Comparison of ENCODE assay signal across 1 cellular context in the genomic region with DNA sequence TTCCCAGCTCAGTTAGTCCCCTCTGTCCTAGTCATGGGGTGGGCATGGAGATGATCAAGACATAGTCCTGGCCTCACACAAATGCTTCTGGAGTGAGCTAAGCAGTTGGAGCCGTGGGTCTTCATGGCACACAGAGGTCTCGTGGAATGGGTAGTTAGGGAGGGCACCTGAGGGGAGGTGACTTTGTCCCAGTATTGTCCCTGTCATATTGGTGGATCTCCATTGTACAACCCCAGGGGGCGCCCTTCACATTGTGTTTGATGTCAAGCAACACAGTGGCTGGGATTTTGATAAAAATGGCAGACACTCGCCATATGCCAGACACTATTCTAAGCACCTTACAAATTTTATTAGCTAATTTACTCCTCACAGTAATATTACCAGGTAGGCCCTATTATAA.
TF ChIP-seq lines count a peak whose summit lies in the region.

No MANE protein-coding gene starts in this region.

TF ChIP-seq in HepG2, 621 proteins besides CTCF, POLR2A, EP300 and RAD21 (continued from another document):
- TF ChIP-seq, protein P1, sequence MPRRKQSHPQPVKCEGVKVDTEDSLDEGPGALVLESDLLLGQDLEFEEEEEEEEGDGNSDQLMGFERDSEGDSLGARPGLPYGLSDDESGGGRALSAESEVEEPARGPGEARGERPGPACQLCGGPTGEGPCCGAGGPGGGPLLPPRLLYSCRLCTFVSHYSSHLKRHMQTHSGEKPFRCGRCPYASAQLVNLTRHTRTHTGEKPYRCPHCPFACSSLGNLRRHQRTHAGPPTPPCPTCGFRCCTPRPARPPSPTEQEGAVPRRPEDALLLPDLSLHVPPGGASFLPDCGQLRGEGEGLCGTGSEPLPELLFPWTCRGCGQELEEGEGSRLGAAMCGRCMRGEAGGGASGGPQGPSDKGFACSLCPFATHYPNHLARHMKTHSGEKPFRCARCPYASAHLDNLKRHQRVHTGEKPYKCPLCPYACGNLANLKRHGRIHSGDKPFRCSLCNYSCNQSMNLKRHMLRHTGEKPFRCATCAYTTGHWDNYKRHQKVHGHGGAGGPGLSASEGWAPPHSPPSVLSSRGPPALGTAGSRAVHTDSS (CRISPR knock-in tag; conservative IDR thresholded peaks at IDR 0.05): no peak
- TF ChIP-seq SMC3 (IDR thresholded peaks at IDR 0.05; ENCODE audit: low read length) (peak; percentile 26; the same call in 1 of the 2 replicates), STAG1 (CRISPR knock-in tag; IDR thresholded peaks at IDR 0.05) (peak; percentile 61), CENPT (CRISPR knock-in tag; IDR thresholded peaks at IDR 0.05; ENCODE audit: low read depth) (no peak), NBN (conservative IDR thresholded peaks at IDR 0.05) (no peak)
TF ChIP-seq in HepG2: peak in this region for 2.
